ENCODE assay signal across 1 cellular context in the genomic region with DNA sequence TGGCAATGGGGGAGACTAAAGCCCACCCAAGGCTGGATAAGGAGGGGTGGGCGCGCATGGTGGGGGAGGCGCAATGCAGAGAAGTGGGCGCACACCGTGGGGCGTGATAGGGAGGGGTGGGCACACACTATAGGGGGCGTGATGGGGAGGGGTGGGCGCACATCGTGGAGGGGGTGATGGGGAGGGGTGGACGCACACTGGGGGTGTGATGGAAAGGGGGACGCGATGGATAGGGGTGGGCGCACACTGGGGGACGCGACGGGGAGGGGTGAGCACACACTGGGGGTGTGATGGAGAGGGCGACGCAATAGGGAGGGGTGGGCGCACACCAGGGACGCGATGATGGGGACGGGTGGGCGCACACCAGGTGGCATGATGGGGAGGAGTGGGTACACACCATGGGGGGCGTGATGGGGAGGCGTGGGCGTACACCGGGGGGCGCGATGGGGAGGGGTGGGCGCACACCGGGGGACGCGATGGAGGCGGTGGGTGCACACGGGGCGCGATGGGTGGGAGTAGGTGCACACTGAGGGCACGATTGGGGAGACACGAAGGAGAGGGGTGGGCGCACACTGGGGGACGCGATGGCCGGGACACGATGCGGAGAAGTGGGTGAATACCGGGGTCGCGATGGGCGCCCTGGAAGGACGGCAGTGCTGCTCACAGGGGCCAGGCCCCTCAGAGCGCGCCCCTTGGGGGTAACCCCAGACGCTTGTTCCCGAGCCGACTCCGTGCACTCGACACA.
TF ChIP-seq lines count a peak whose summit lies in the region.

No MANE protein-coding gene starts in this region.

TF ChIP-seq in HEK293, 187 proteins besides CTCF, POLR2A, EP300 and RAD21 (continued from another document):
- TF ChIP-seq, protein P1, sequence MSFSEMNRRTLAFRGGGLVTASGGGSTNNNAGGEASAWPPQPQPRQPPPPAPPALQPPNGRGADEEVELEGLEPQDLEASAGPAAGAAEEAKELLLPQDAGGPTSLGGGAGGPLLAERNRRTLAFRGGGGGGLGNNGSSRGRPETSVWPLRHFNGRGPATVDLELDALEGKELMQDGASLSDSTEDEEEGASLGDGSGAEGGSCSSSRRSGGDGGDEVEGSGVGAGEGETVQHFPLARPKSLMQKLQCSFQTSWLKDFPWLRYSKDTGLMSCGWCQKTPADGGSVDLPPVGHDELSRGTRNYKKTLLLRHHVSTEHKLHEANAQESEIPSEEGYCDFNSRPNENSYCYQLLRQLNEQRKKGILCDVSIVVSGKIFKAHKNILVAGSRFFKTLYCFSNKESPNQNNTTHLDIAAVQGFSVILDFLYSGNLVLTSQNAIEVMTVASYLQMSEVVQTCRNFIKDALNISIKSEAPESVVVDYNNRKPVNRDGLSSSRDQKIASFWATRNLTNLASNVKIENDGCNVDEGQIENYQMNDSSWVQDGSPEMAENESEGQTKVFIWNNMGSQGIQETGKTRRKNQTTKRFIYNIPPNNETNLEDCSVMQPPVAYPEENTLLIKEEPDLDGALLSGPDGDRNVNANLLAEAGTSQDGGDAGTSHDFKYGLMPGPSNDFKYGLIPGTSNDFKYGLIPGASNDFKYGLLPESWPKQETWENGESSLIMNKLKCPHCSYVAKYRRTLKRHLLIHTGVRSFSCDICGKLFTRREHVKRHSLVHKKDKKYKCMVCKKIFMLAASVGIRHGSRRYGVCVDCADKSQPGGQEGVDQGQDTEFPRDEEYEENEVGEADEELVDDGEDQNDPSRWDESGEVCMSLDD (tag by site-specific recombination; IDR thresholded peaks at IDR 0.05), result peak; percentile 89
- TF ChIP-seq ZFP69B (tag by site-specific recombination; IDR thresholded peaks at IDR 0.05) (no peak), ZNF600 (tag by site-specific recombination; IDR thresholded peaks at IDR 0.05) (0 out of 2 replicates have a peak, but pooled peaks have one; percentile 16), ZBTB20 (tag by site-specific recombination; IDR thresholded peaks at IDR 0.05) (peak; percentile 36; the same call in 1 of the 2 replicates), ZNF707 (tag by site-specific recombination; IDR thresholded peaks at IDR 0.05) (no peak), EGR2 (tag by site-specific recombination; IDR thresholded peaks at IDR 0.05; ENCODE audit: low read depth) (peak; percentile 57), BCL11B (tag by site-specific recombination; IDR thresholded peaks at IDR 0.05; ENCODE audit: low read depth) (no peak), ZNF202 (tag by site-specific recombination; IDR thresholded peaks at IDR 0.05; ENCODE audit: borderline replicate concordance) (peak; percentile 80; the same call in 1 of the 2 replicates), KLF9 (tag by site-specific recombination; IDR thresholded peaks at IDR 0.05; ENCODE audit: low read depth) (peak; percentile 22; the same call in 1 of the 2 replicates), ZNF416 (tag by site-specific recombination; IDR thresholded peaks at IDR 0.05) (0 out of 2 replicates have a peak, but pooled peaks have one; percentile 27), ZNF514 (tag by site-specific recombination; IDR thresholded peaks at IDR 0.05) (no peak), ZNF747 (tag by site-specific recombination; IDR thresholded peaks at IDR 0.05) (no peak), ZNF510 (tag by site-specific recombination; IDR thresholded peaks at IDR 0.05; ENCODE audit: insufficient replicate concordance) (no peak), ZFHX2 (tag by site-specific recombination; conservative IDR thresholded peaks at IDR 0.05) (peak; percentile 56), REPIN1 (tag by site-specific recombination; IDR thresholded peaks at IDR 0.05; ENCODE audit: low read depth) (peak; percentile 57; the same call in 1 of the 2 replicates), RBAK (tag by site-specific recombination; IDR thresholded peaks at IDR 0.05) (no peak)
- TF ChIP-seq, protein P2, sequence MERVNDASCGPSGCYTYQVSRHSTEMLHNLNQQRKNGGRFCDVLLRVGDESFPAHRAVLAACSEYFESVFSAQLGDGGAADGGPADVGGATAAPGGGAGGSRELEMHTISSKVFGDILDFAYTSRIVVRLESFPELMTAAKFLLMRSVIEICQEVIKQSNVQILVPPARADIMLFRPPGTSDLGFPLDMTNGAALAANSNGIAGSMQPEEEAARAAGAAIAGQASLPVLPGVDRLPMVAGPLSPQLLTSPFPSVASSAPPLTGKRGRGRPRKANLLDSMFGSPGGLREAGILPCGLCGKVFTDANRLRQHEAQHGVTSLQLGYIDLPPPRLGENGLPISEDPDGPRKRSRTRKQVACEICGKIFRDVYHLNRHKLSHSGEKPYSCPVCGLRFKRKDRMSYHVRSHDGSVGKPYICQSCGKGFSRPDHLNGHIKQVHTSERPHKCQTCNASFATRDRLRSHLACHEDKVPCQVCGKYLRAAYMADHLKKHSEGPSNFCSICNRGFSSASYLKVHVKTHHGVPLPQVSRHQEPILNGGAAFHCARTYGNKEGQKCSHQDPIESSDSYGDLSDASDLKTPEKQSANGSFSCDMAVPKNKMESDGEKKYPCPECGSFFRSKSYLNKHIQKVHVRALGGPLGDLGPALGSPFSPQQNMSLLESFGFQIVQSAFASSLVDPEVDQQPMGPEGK (tag by site-specific recombination; IDR thresholded peaks at IDR 0.05), result 0 out of 2 replicates have a peak, but pooled peaks have one; percentile 8
- TF ChIP-seq, protein P3, sequence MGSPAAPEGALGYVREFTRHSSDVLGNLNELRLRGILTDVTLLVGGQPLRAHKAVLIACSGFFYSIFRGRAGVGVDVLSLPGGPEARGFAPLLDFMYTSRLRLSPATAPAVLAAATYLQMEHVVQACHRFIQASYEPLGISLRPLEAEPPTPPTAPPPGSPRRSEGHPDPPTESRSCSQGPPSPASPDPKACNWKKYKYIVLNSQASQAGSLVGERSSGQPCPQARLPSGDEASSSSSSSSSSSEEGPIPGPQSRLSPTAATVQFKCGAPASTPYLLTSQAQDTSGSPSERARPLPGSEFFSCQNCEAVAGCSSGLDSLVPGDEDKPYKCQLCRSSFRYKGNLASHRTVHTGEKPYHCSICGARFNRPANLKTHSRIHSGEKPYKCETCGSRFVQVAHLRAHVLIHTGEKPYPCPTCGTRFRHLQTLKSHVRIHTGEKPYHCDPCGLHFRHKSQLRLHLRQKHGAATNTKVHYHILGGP (tag by site-specific recombination; IDR thresholded peaks at IDR 0.05), result no peak
